Comparison of ENCODE assay signal across 1 cellular context in genomic region chr7:134690614-134691504, GRCh38.
TF ChIP-seq lines count a peak whose summit lies in the region.

No MANE protein-coding gene starts in this region.

TF ChIP-seq in endothelial cell of umbilical vein, 7 proteins besides CTCF, POLR2A, EP300 and RAD21 (continued from another document):
- no peak for TF ChIP-seq EZH2 (IDR thresholded peaks at IDR 0.05; ENCODE audit: borderline replicate concordance, low read depth, low read length, severe bottlenecking)
